13 cellular contexts compared by ENCODE assay signal in the genomic region with DNA sequence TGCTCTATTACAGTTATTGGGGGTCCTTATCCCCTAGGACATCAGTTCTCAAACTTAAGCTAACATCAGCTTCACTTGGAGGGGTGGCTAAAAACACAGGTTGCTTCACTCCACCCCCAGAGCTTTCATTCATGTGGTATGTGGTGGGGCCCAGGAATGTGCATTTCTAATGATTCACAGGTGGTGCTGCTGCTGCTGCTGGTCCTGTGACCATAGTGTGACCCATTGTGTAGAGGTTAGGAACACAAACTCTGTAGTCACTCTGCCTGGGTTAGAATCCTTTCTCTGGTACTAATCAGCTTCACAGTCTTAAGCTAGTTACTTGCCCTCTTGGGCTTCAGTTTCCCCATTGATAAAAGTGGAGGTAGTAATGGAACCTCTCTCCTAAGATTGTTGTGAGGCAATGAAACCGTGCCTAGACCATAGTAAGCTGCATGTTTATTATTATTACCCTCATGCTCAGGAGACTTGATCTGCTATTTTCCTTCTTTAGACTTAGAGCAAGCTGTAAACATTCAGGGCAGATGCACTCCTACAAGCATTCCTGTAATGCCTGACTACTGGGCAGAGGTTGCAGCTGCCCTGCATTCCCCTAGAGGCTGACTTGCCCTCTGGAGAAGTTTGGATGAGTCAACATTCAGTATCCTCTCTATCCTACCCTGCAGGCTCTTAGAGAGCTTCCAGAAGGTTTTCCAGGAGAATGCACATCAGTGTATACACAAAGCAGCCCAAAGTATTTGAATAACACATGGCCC.
A peak's percentile ranks its signal among the peaks of the same experiment; 100 is the strongest.
DNase-seq lines count a peak whose midpoint lies in the region; ATAC-seq and TF ChIP-seq lines count a peak whose summit lies in the region.
"Had no signal": no experiment of that assay in that cellular context is flagged by ENCODE, and none has a peak within 500 bp of the region (broad histone marks: within the 10 kb centered on the region; RNA-seq: fewer than 3 reads in every experiment).

No MANE protein-coding gene starts in this region.

- no peak overlapping the region for H3K4me3 Mint-ChIP-seq in nephron
- H3K4me3 Mint-ChIP-seq: activated naive CD4-positive, alpha-beta T cell treated with anti-CD3 and anti-CD28 coated beads, Interleukin-2, amount 50 U/mL, for 24 hours had no signal

- peaks cover 41% of the 10 kb centered on the region for H3K4me1 Mint-ChIP-seq in nephron
- H3K4me1 Mint-ChIP-seq: activated naive CD4-positive, alpha-beta T cell treated with anti-CD3 and anti-CD28 coated beads, Interleukin-2, amount 50 U/mL, for 24 hours had no signal

- no peaks in the 10 kb centered on the region for H3K36me3 Mint-ChIP-seq in nephron (ENCODE audit: low read depth)
- H3K36me3 Mint-ChIP-seq: activated naive CD4-positive, alpha-beta T cell treated with anti-CD3 and anti-CD28 coated beads, Interleukin-2, amount 50 U/mL, for 24 hours had no signal

- peaks cover 5% of the 10 kb centered on the region for H3K27me3 Mint-ChIP-seq in nephron (ENCODE audit: low read depth)
- H3K27me3 Mint-ChIP-seq: activated naive CD4-positive, alpha-beta T cell treated with anti-CD3 and anti-CD28 coated beads, Interleukin-2, amount 50 U/mL, for 24 hours had no signal

- ATAC-seq in GM18909 (IDR thresholded peaks at IDR 0.05; ENCODE audit: poor library complexity, unreplicated experiment) (no peak), Right ventricle myocardium inferior (no peak)

- no peak overlapping the region for H3K4me3 ChIP-seq in epithelial cell of esophagus (ENCODE audit: low read length)
- H3K4me3 ChIP-seq: esophagus muscularis mucosa had no signal

- H3K9me3 Mint-ChIP-seq in nephron, result no peaks in the 10 kb centered on the region
- H3K9me3 Mint-ChIP-seq: activated naive CD4-positive, alpha-beta T cell treated with anti-CD3 and anti-CD28 coated beads, Interleukin-2, amount 50 U/mL, for 24 hours had no signal

- H3K27ac Mint-ChIP-seq in nephron, result peak overlapping the region; percentile 73 to 96 (median 91)
- H3K27ac Mint-ChIP-seq: activated naive CD4-positive, alpha-beta T cell treated with anti-CD3 and anti-CD28 coated beads, Interleukin-2, amount 50 U/mL, for 24 hours had no signal

- intact Hi-C loops in Right ventricle myocardium inferior (cut with DNase I), result no loop called here

- TF ChIP-seq CTCF in epithelial cell of esophagus (IDR thresholded peaks at IDR 0.05; ENCODE audit: insufficient read depth, low read depth, low read length, missing control alignments) (no peak), nephron (IDR thresholded peaks at IDR 0.05; ENCODE audit: unreplicated experiment in 3 of 3) (peak in 1 of 3 experiments; percentile 18)

- DNase-seq in ELF-1 (ENCODE audit: low read depth, low spot score) (peak; percentile 77), RPMI7951 (ENCODE audit: low read depth) (peak; percentile 90), epithelial cell of esophagus (ENCODE audit: low read depth) (peak; percentile 51), Right ventricle myocardium inferior (ENCODE audit: missing footprints) (no peak), Kasumi-1 (lab: John Stamatoyannopoulos, UW) (no peak), NCI-H748 (lab: John Stamatoyannopoulos, UW; ENCODE audit: unreplicated experiment) (no peak)
- DNase-seq: activated CD4-positive, alpha-beta T cell treated with anti-CD3 and anti-CD28 coated beads for 4 hours; DMS79; NCI-H2081 had no signal

Comparison
In these comparisons a context has a peak if more than half of its experiments do, and no peak if none do; other contexts are left out.
1. DNase-seq: peak in ELF-1 (single experiment), RPMI7951 (single experiment) and epithelial cell of esophagus (single experiment); none in Right ventricle myocardium inferior (single experiment), Kasumi-1 (0 of 2) and NCI-H748 (single experiment).